ENCODE assay signal across 11 cellular contexts in the genomic region with DNA sequence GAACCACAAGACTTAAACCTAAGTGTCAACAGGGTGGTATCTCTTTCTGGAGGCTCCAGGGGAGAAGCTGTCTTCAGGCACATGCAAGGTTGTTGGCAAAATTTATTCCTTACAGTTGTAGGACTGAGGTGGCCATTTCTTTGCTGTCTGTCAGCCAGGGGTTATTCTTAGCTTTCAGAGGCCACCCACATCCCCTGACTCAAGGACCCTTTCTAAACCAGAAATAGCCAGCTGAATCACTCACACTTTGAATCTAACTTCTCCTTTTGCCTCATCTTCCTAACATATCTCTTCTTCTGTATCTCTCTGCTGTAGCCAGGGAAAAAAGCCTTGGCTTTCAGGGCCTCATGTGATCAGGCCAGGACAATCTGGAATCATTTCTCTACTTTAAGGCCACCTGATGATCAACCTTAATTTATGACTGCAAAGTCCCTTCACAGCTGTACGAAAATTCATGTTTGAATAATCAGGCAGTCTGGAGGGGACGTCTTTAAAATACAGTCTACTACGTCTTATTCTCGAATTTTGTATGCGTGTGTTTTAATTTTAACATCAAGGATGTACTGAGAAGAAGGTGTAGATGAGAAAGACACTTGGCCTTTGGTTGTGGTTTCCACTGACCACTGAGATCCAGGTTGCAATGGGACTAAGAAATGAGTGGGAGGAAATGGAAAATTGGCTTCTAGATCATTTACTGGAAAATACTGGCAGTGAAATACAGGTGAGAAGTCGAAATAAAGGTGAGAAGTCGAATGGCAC.
DNase-seq lines count a peak whose midpoint lies in the region; ATAC-seq, FAIRE-seq and TF ChIP-seq lines count a peak whose summit lies in the region.
"Had no signal": no experiment of that assay in that cellular context is flagged by ENCODE, and none has a peak within 500 bp of the region (broad histone marks: within the 10 kb centered on the region; RNA-seq: fewer than 3 reads in every experiment).

No MANE protein-coding gene starts in this region.

- POLR2A ChIA-PET in activated CD4-positive, alpha-beta memory T cell treated with anti-CD3 and anti-CD28 coated beads, Interleukin-2, amount 10 ng/mL, durations not matched to agents 7 days and 5 days (lab: Charles Lee): interaction anchor here (0.6 to 19.5 kb wide), 6 partner anchors 9 to 33 kb away, joined by 3 to 546 read pairs (median 4); no protein-coding TSS in a partner anchor
- POLR2A ChIA-PET in HepG2 (lab: Yijun Ruan, JAX): no interaction called here

- no peaks in the 10 kb centered on the region for H3K4me1 ChIP-seq in HepG2 (ENCODE audit: insufficient read depth, low read length)
- H3K4me1 ChIP-seq: gastrocnemius medialis had no signal

- H3K36me3 Mint-ChIP-seq in activated CD4-positive, alpha-beta memory T cell treated with anti-CD3 and anti-CD28 coated beads, Interleukin-2, amount 10 ng/mL, durations not matched to agents 7 days and 5 days (ENCODE audit: low read depth): peaks cover 42% of the 10 kb centered on the region
- H3K36me3 Mint-ChIP-seq in stimulated activated naive CD8-positive, alpha-beta T cell treated with anti-CD3 and anti-CD28 coated beads, Interleukin-15, Interleukin-2, amounts not matched to agents 100 ng/mL and 50 ng/mL, for 24 hours (ENCODE audit: low read depth): peaks cover 32% of the 10 kb centered on the region

- H3K36me3 ChIP-seq in HepG2 (replicated peaks in 1 of 2; ENCODE audit: control insufficient read depth in 1 of 2, insufficient read depth in 2 of 2, low read length in 2 of 2): no peaks in the 10 kb centered on the region
- H3K36me3 ChIP-seq: gastrocnemius medialis had no signal

- peaks cover 77% of the 10 kb centered on the region for H3K4me1 Mint-ChIP-seq in activated CD4-positive, alpha-beta memory T cell treated with anti-CD3 and anti-CD28 coated beads, Interleukin-2, amount 10 ng/mL, durations not matched to agents 7 days and 5 days
- H3K4me1 Mint-ChIP-seq in stimulated activated naive CD8-positive, alpha-beta T cell treated with anti-CD3 and anti-CD28 coated beads, Interleukin-15, Interleukin-2, amounts not matched to agents 100 ng/mL and 50 ng/mL, for 24 hours (ENCODE audit: low read depth): peaks cover 95% of the 10 kb centered on the region

- peak; percentile 55 for DNase-seq in activated naive CD4-positive, alpha-beta T cell treated with Interleukin-2 at 50 U/mL for 16 hours
- DNase-seq in activated naive CD4-positive, alpha-beta T cell (lab: John Stamatoyannopoulos, UW): no peak
- no peak for DNase-seq in activated CD4-positive, alpha-beta memory T cell treated with anti-CD3 and anti-CD28 coated beads, Interleukin-2, amount 10 ng/mL, durations not matched to agents 7 days and 5 days
- no peak for DNase-seq in H54 (ENCODE audit: insufficient read length, low spot score)
- no peak for DNase-seq in HepG2 (ENCODE audit: low spot score)
- DNase-seq: gastrocnemius medialis, NCI-H187 treated with DMSO at 0.1 percent for 48 hours had no signal

- H3K9me3 ChIP-seq in HepG2 (ENCODE audit: low read length): no peaks in the 10 kb centered on the region
- H3K9me3 ChIP-seq: gastrocnemius medialis had no signal

- no peaks in the 10 kb centered on the region for H3K79me2 ChIP-seq in HepG2 (ENCODE audit: insufficient read depth, low read length)

- TF ChIP-seq POLR2A in H54 (IDR thresholded peaks at IDR 0.05; ENCODE audit: low read depth, low read length): no peak
- no peak for TF ChIP-seq POLR2A in HepG2 (IDR thresholded peaks at IDR 0.05; ENCODE audit: insufficient read depth in 1 of 2, low read depth in 2 of 2, low read length in 2 of 2)

- H3K4me3 ChIP-seq in HepG2 (replicated peaks in 1 of 3; ENCODE audit: insufficient read depth in 1 of 3, low read depth in 2 of 3, low read length in 3 of 3): no peak overlapping the region
- H3K4me3 ChIP-seq: gastrocnemius medialis had no signal

- intact Hi-C loops in HepG2 (cut with micrococcal nuclease; ENCODE audit: unreplicated experiment): no loop called here

- no TSS peak for BruUV-seq in HepG2 (replicated peaks; lab: Mats Ljungman, UMichigan)

- no peak overlapping the region for H3K4me2 ChIP-seq in HepG2 (ENCODE audit: low read depth, low read length)

- no peak for TF ChIP-seq CTCF in HepG2 (CRISPR knock-in tag; IDR thresholded peaks at IDR 0.05)

- ATAC-seq in HG03095 (IDR thresholded peaks at IDR 0.05; ENCODE audit: unreplicated experiment) (peak; percentile 23), HG03135 (IDR thresholded peaks at IDR 0.05; ENCODE audit: unreplicated experiment) (no peak), HepG2 (no peak)
- ATAC-seq: gastrocnemius medialis had no signal

- FAIRE-seq in H54 (lab: Jason Lieb, UNC) (no peak), HepG2 (lab: Jason Lieb, UNC) (no peak)
- FAIRE-seq: urothelium cell line had no signal

- H4K20me1 ChIP-seq in HepG2 (ENCODE audit: insufficient read depth, low read length): no peaks in the 10 kb centered on the region

- no peak for TF ChIP-seq EP300 in HepG2 (IDR thresholded peaks at IDR 0.05; ENCODE audit: low read depth in 2 of 2, low read length in 2 of 2)
- no peak for TF ChIP-seq EP300 in HepG2 (CRISPR knock-in tag; IDR thresholded peaks at IDR 0.05; ENCODE audit: borderline replicate concordance)

- no peak for TF ChIP-seq RAD21 in HepG2 (CRISPR knock-in tag; IDR thresholded peaks at IDR 0.05)

- peak overlapping the region; percentile 76 for H3K27ac Mint-ChIP-seq in activated CD4-positive, alpha-beta memory T cell treated with anti-CD3 and anti-CD28 coated beads, Interleukin-2, amount 10 ng/mL, durations not matched to agents 7 days and 5 days
- H3K27ac Mint-ChIP-seq in stimulated activated naive CD8-positive, alpha-beta T cell treated with anti-CD3 and anti-CD28 coated beads, Interleukin-15, Interleukin-2, amounts not matched to agents 100 ng/mL and 50 ng/mL, for 24 hours: peak overlapping the region; percentile 97

- in situ Hi-C loops in HepG2 (cut with HindIII; ENCODE audit: extremely low pct_ligation_motif_present, low pct_unique_long_range_greater_than_20kb): no loop called here

- no peak overlapping the region for H3K27ac ChIP-seq in HepG2 (ENCODE audit: extremely low read length, insufficient read depth, low read length)
- H3K27ac ChIP-seq: gastrocnemius medialis had no signal

- CTCF ChIA-PET in activated CD4-positive, alpha-beta memory T cell treated with anti-CD3 and anti-CD28 coated beads, Interleukin-2, amount 10 ng/mL, durations not matched to agents 7 days and 5 days (lab: Charles Lee): interaction anchor here (0.6 to 2.9 kb wide), 3 partner anchors 8 to 50 kb away, joined by 3 to 11 read pairs (median 4); no protein-coding TSS in a partner anchor
- CTCF ChIA-PET in HepG2 (lab: Yijun Ruan, JAX; ENCODE audit: low intra/inter-chr PET ratio, low total read pairs): no interaction called here

- H3K27me3 Mint-ChIP-seq in activated CD4-positive, alpha-beta memory T cell treated with anti-CD3 and anti-CD28 coated beads, Interleukin-2, amount 10 ng/mL, durations not matched to agents 7 days and 5 days: no peaks in the 10 kb centered on the region
- no peaks in the 10 kb centered on the region for H3K27me3 Mint-ChIP-seq in stimulated activated naive CD8-positive, alpha-beta T cell treated with anti-CD3 and anti-CD28 coated beads, Interleukin-15, Interleukin-2, amounts not matched to agents 100 ng/mL and 50 ng/mL, for 24 hours

- no peaks in the 10 kb centered on the region for H3K27me3 ChIP-seq in HepG2 (ENCODE audit: control insufficient read depth in 1 of 2, insufficient read depth in 2 of 2, low read length in 2 of 2)
- H3K27me3 ChIP-seq: gastrocnemius medialis had no signal

- H2AFZ ChIP-seq in HepG2 (ENCODE audit: low read length): no peak overlapping the region

- no peak overlapping the region for H3K4me3 Mint-ChIP-seq in activated CD4-positive, alpha-beta memory T cell treated with anti-CD3 and anti-CD28 coated beads, Interleukin-2, amount 10 ng/mL, durations not matched to agents 7 days and 5 days
- H3K4me3 Mint-ChIP-seq in stimulated activated naive CD8-positive, alpha-beta T cell treated with anti-CD3 and anti-CD28 coated beads, Interleukin-15, Interleukin-2, amounts not matched to agents 100 ng/mL and 50 ng/mL, for 24 hours: peak overlapping the region; percentile 68

- no peaks in the 10 kb centered on the region for H3K9me3 Mint-ChIP-seq in activated CD4-positive, alpha-beta memory T cell treated with anti-CD3 and anti-CD28 coated beads, Interleukin-2, amount 10 ng/mL, durations not matched to agents 7 days and 5 days
- peaks cover 4% of the 10 kb centered on the region for H3K9me3 Mint-ChIP-seq in stimulated activated naive CD8-positive, alpha-beta T cell treated with anti-CD3 and anti-CD28 coated beads, Interleukin-15, Interleukin-2, amounts not matched to agents 100 ng/mL and 50 ng/mL, for 24 hours

- no peak overlapping the region for H3K9ac ChIP-seq in HepG2 (ENCODE audit: insufficient read depth, low read depth, low read length)

- WGBS in HepG2 (ENCODE audit: low lambda C conversion rate): 10% methylated on average over 7 of the region's 7 CpGs

TF ChIP-seq in HepG2, 621 proteins besides CTCF, POLR2A, EP300 and RAD21:
- TF ChIP-seq ZNF782 (CRISPR knock-in tag; IDR thresholded peaks at IDR 0.05; ENCODE audit: borderline replicate concordance) (no peak), ZFP90 (CRISPR knock-in tag; IDR thresholded peaks at IDR 0.05; ENCODE audit: borderline replicate concordance) (no peak), SMYD3 (CRISPR knock-in tag; IDR thresholded peaks at IDR 0.05) (no peak), ZNF589 (CRISPR knock-in tag; conservative IDR thresholded peaks at IDR 0.05) (no peak), ZNF136 (CRISPR knock-in tag; IDR thresholded peaks at IDR 0.05; ENCODE audit: low read depth) (no peak)
